14 cellular contexts compared by ENCODE assay signal in the genomic region with DNA sequence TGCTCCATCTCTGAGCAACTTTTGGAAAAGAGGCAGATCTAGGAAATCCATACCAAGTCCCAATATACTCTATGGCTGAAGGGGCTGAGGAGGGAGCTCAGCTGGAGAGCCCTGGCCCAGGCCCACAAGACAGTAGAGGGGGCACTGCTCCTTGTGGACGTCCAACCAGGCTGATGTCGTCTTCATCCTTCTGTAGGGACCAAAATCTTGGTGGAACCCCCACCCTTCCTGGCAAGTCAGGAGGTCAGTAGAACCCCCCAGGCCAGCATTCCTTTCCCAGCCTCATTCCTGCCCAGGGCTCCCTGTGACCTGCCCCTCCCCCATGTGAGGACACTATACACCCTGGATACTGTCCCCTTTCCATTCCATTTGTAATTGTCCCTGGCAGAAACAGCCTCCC.
DNase-seq lines count a peak whose midpoint lies in the region; ATAC-seq and TF ChIP-seq lines count a peak whose summit lies in the region.
"Had no signal": no experiment of that assay in that cellular context is flagged by ENCODE, and none has a peak within 500 bp of the region (broad histone marks: within the 10 kb centered on the region; RNA-seq: fewer than 3 reads in every experiment).

No MANE protein-coding gene starts in this region.

- no peak overlapping the region for H2AK5ac ChIP-seq in mesendoderm (ENCODE audit: low read length)

- H4K8ac ChIP-seq in mesendoderm (ENCODE audit: low read depth, low read length), result no peak overlapping the region

- intact Hi-C loops in ascending aorta (cut with DNase I), result no loop called here

- no peak overlapping the region for H3K4me3 Mint-ChIP-seq in stimulated activated effector memory CD8-positive, alpha-beta T cell treated with anti-CD3 and anti-CD28 coated beads, Interleukin-12 subunit alpha, Interleukin-12 subunit beta, amount 100 ng/mL, for 72 hours
- H3K4me3 Mint-ChIP-seq: B cell; CD8-positive, alpha-beta T cell had no signal

- no peaks in the 10 kb centered on the region for H3K79me2 ChIP-seq in mesendoderm (ENCODE audit: control insufficient read depth, insufficient read depth, low read length)

- H3K9me3 ChIP-seq in ascending aorta, result no peaks in the 10 kb centered on the region
- H3K9me3 ChIP-seq in right atrium auricular region, result no peaks in the 10 kb centered on the region

- TF ChIP-seq CTCF in ascending aorta (IDR thresholded peaks at IDR 0.05) (no peak), right atrium auricular region (IDR thresholded peaks at IDR 0.05) (no peak)

- H3K4me1 ChIP-seq in ascending aorta, result peaks cover 7 to 42% of the 10 kb centered on the region in 2 donors
- peaks cover 2% of the 10 kb centered on the region for H3K4me1 ChIP-seq in mesendoderm (ENCODE audit: control insufficient read depth, low read depth, low read length)
- peaks cover 0 to 33% of the 10 kb centered on the region in 2 donors for H3K4me1 ChIP-seq in right atrium auricular region

- H2BK5ac ChIP-seq in mesendoderm (ENCODE audit: low read length), result no peak overlapping the region

- no peak overlapping the region for H3K4me3 ChIP-seq in ascending aorta
- H3K4me3 ChIP-seq in mesendoderm (ENCODE audit: low read length), result no peak overlapping the region
- H3K4me3 ChIP-seq in right atrium auricular region, result no peak overlapping the region
- H3K4me3 ChIP-seq: BLaER1 treated with 17β-estradiol and CSF1 and Interleukin-3, amounts not matched to agents 10 nM and 100 nM; GM12878 had no signal

- no peak overlapping the region for H3K56ac ChIP-seq in mesendoderm (ENCODE audit: low read length)

- no peak overlapping the region for H3K4me2 ChIP-seq in mesendoderm (ENCODE audit: low read length)

- no peaks in the 10 kb centered on the region for H3K36me3 Mint-ChIP-seq in stimulated activated effector memory CD8-positive, alpha-beta T cell treated with anti-CD3 and anti-CD28 coated beads, Interleukin-12 subunit alpha, Interleukin-12 subunit beta, amount 100 ng/mL, for 72 hours
- H3K36me3 Mint-ChIP-seq: CD8-positive, alpha-beta T cell had no signal

- no CpG with 5 or more reads among the region's 2 CpGs for WGBS in mesendoderm (ENCODE audit: extremely low coverage, insufficient coverage, low lambda C conversion rate)

- H3K23ac ChIP-seq in mesendoderm (ENCODE audit: low read length), result no peak overlapping the region

- no peak overlapping the region for H3K18ac ChIP-seq in mesendoderm (ENCODE audit: low read length)

- ATAC-seq in stimulated activated effector memory CD8-positive, alpha-beta T cell treated with anti-CD3 and anti-CD28 coated beads, Interleukin-12 subunit alpha, Interleukin-12 subunit beta, amount 100 ng/mL, for 72 hours, result no peak
- ATAC-seq: CD8-positive, alpha-beta T cell; GM12878 had no signal

- no peaks in the 10 kb centered on the region for H3K79me1 ChIP-seq in mesendoderm (ENCODE audit: low read length)

- peak overlapping the region; percentile 51 for H3K27ac Mint-ChIP-seq in stimulated activated effector memory CD8-positive, alpha-beta T cell treated with anti-CD3 and anti-CD28 coated beads, Interleukin-12 subunit alpha, Interleukin-12 subunit beta, amount 100 ng/mL, for 72 hours
- H3K27ac Mint-ChIP-seq: B cell; CD8-positive, alpha-beta T cell had no signal

- H3K27ac ChIP-seq in ascending aorta (peak overlapping the region; percentile 32 to 76), mesendoderm (ENCODE audit: low read depth, low read length) (no peak overlapping the region), right atrium auricular region (no peak overlapping the region)
- H3K27ac ChIP-seq: BLaER1 treated with 17β-estradiol and CSF1 and Interleukin-3, amounts not matched to agents 10 nM and 100 nM had no signal

- no peak overlapping the region for H2BK15ac ChIP-seq in mesendoderm (replicated peaks; ENCODE audit: low read depth)

- peaks cover 4% of the 10 kb centered on the region for H3K9me3 Mint-ChIP-seq in stimulated activated effector memory CD8-positive, alpha-beta T cell treated with anti-CD3 and anti-CD28 coated beads, Interleukin-12 subunit alpha, Interleukin-12 subunit beta, amount 100 ng/mL, for 72 hours

- H3K27me3 ChIP-seq in ascending aorta, result no peaks in the 10 kb centered on the region
- no peaks in the 10 kb centered on the region for H3K27me3 ChIP-seq in mesendoderm (ENCODE audit: insufficient read depth, low read length, poor library complexity)
- no peaks in the 10 kb centered on the region for H3K27me3 ChIP-seq in right atrium auricular region
- H3K27me3 ChIP-seq: BLaER1 treated with 17β-estradiol and CSF1 and Interleukin-3, amounts not matched to agents 10 nM and 100 nM had no signal

- H2BK120ac ChIP-seq in mesendoderm (ENCODE audit: low read depth, low read length), result no peak overlapping the region

- H3K9ac ChIP-seq in mesendoderm (ENCODE audit: low read length), result no peak overlapping the region
- H3K9ac ChIP-seq: BLaER1 treated with 17β-estradiol and CSF1 and Interleukin-3, amounts not matched to agents 10 nM and 100 nM had no signal

- no peak overlapping the region for H4K5ac ChIP-seq in mesendoderm (ENCODE audit: low read length)

- H3K4me1 Mint-ChIP-seq in stimulated activated effector memory CD8-positive, alpha-beta T cell treated with anti-CD3 and anti-CD28 coated beads, Interleukin-12 subunit alpha, Interleukin-12 subunit beta, amount 100 ng/mL, for 72 hours, result peaks cover 25% of the 10 kb centered on the region
- H3K4me1 Mint-ChIP-seq: B cell had no signal

- peak; percentile 52 for DNase-seq in ELF-1 (ENCODE audit: low read depth, low spot score)
- no peak for DNase-seq in ascending aorta (ENCODE audit: low spot score in 2 of 2)
- peak; percentile 22 for DNase-seq in mesendoderm
- DNase-seq in stimulated activated effector memory CD8-positive, alpha-beta T cell treated with anti-CD3 and anti-CD28 coated beads, Interleukin-12 subunit alpha, Interleukin-12 subunit beta, amount 100 ng/mL, for 72 hours (ENCODE audit: low spot score in 2 of 2), result no peak
- no peak for DNase-seq in right atrium auricular region (ENCODE audit: low spot score)
- no peak for DNase-seq in NK-92 (lab: John Stamatoyannopoulos, UW; ENCODE audit: unreplicated experiment)
- no peak for DNase-seq in stimulated activated CD4-positive, alpha-beta T cell treated with anti-CD3 and anti-CD28 coated beads, Interleukin-4, amount 100 ng/mL, for 4 hours
- DNase-seq: Calu3; CD8-positive, alpha-beta T cell; DMS79 treated with DMSO at 0.1 percent for 48 hours; HCEC 1CT had no signal

- H3K4ac ChIP-seq in mesendoderm (ENCODE audit: low read depth, low read length), result no peak overlapping the region

- H3K36me3 ChIP-seq in ascending aorta (no peaks in the 10 kb centered on the region), mesendoderm (ENCODE audit: control insufficient read depth, insufficient read depth, low read length) (no peaks in the 10 kb centered on the region), right atrium auricular region (no peaks in the 10 kb centered on the region)
- H3K36me3 ChIP-seq: BLaER1 treated with 17β-estradiol and CSF1 and Interleukin-3, amounts not matched to agents 10 nM and 100 nM had no signal

Comparison
In these comparisons a context has a peak if more than half of its experiments do, and no peak if none do; other contexts are left out.
1. DNase-seq: peak in ELF-1 (single experiment) and mesendoderm (single experiment); none in ascending aorta (0 of 2), stimulated activated effector memory CD8-positive, alpha-beta T cell treated with anti-CD3 and anti-CD28 coated beads, Interleukin-12 subunit alpha, Interleukin-12 subunit beta, amount 100 ng/mL, for 72 hours (0 of 2), right atrium auricular region (single experiment), NK-92 (single experiment) and stimulated activated CD4-positive, alpha-beta T cell treated with anti-CD3 and anti-CD28 coated beads, Interleukin-4, amount 100 ng/mL, for 4 hours (0 of 2).
2. H3K27ac ChIP-seq: peak in ascending aorta (2 of 2); none in mesendoderm (single experiment) and right atrium auricular region (0 of 2).